13 cellular contexts compared by ENCODE assay signal in the genomic region with DNA sequence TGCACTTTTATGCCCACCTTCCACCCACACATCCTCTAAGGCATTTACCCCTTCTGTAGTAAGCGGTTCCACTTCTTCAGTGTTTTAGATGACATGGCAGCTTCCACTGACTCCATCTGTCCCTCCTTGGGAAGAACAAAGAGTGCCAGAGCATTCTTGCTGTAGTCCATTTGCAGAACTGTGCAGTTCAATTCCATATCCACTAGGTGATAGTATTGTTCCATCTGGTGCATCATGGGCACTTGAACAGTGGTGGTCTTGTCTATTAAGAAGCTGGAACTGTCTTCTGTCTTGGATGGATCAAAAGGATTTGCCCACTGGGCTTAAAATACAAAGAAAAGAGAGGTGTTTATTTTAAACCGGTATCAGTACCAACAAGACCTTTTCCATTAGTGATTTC. TPM values are rescaled to one million over a fixed set of nuclear protein-coding genes. Genes with fewer than 3 reads are reported as not detected.
DNase-seq lines count a peak whose midpoint lies in the region; ATAC-seq and TF ChIP-seq lines count a peak whose summit lies in the region.
"Had no signal": no experiment of that assay in that cellular context is flagged by ENCODE, and none has a peak within 500 bp of the region (broad histone marks: within the 10 kb centered on the region; RNA-seq: fewer than 3 reads in every experiment).

No MANE protein-coding gene starts in this region.

- H3K9ac ChIP-seq in SK-N-SH: no peak overlapping the region
- no peak overlapping the region for H3K9ac ChIP-seq in OCI-LY3 (ENCODE audit: low read length)

- H3K27ac ChIP-seq in SK-N-SH (ENCODE audit: low read depth in 2 of 2, low read length in 1 of 2) (no peak overlapping the region), OCI-LY3 (ENCODE audit: low read length) (no peak overlapping the region), testis (no peak overlapping the region)
- H3K27ac ChIP-seq: transverse colon had no signal

- H3K36me3 Mint-ChIP-seq in natural killer cell treated with Interleukin-12 subunit alpha and Interleukin-12 subunit beta and Interleukin-15 and Interleukin-18, amount 100 ng/mL, for 72 hours: no peaks in the 10 kb centered on the region
- H3K36me3 Mint-ChIP-seq: naive B cell had no signal

- no peak; the same call in 2 of the 3 replicates for ATAC-seq in SK-N-SH treated with all-trans-retinoic acid at 6 μM for 48 hours
- no peak for ATAC-seq in natural killer cell treated with Interleukin-12 subunit alpha and Interleukin-12 subunit beta and Interleukin-15 and Interleukin-18, amount 100 ng/mL, for 72 hours
- ATAC-seq in left lobe of liver: no peak

- H3K36me3 ChIP-seq in SK-N-SH (replicated peaks in 1 of 2; ENCODE audit: control insufficient read depth in 1 of 2, insufficient read depth in 2 of 2, low read length in 1 of 2) (no peaks in the 10 kb centered on the region), OCI-LY3 (replicated peaks; ENCODE audit: low read depth, low read length) (no peaks in the 10 kb centered on the region), testis (ENCODE audit: low read depth, missing control alignments) (no peaks in the 10 kb centered on the region)
- H3K36me3 ChIP-seq: transverse colon had no signal

- no peak overlapping the region for H2AFZ ChIP-seq in SK-N-SH (ENCODE audit: low read depth)
- no peak overlapping the region for H2AFZ ChIP-seq in OCI-LY3 (ENCODE audit: low read depth, low read length)

- 2% methylated on average over 2 of the region's 2 CpGs for WGBS in SK-N-SH (ENCODE audit: low lambda C conversion rate)
- WGBS in testis, 2 donors: 46 to 77% methylated on average over 2 of the region's 2 CpGs

- TF ChIP-seq CTCF in SK-N-SH (IDR thresholded peaks at IDR 0.05) (peak; percentile 39), OCI-LY3 (IDR thresholded peaks at IDR 0.05; ENCODE audit: low read depth, low read length) (peak; percentile 46), epithelial cell of proximal tubule (conservative IDR thresholded peaks at IDR 0.05; ENCODE audit: low read depth, low read length) (peak; percentile 54), testis (IDR thresholded peaks at IDR 0.05) (peak; percentile 21 to 38 (median 34))

- H4K20me1 ChIP-seq in SK-N-SH (ENCODE audit: insufficient read depth) (no peaks in the 10 kb centered on the region), OCI-LY3 (ENCODE audit: insufficient read depth, low read length) (no peaks in the 10 kb centered on the region)

- TF ChIP-seq RAD21 in SK-N-SH (IDR thresholded peaks at IDR 0.05; ENCODE audit: low read length): peak; percentile 49

- no peaks in the 10 kb centered on the region for H3F3A ChIP-seq in SK-N-SH (replicated peaks; ENCODE audit: insufficient read depth)

- no peak for TF ChIP-seq EP300 in SK-N-SH (IDR thresholded peaks at IDR 0.05; ENCODE audit: borderline replicate concordance in 1 of 2, low read depth in 1 of 2, low read length in 1 of 2)

- H3K4me3 Mint-ChIP-seq in natural killer cell treated with Interleukin-12 subunit alpha and Interleukin-12 subunit beta and Interleukin-15 and Interleukin-18, amount 100 ng/mL, for 72 hours: no peak overlapping the region
- H3K4me3 Mint-ChIP-seq: naive B cell had no signal

- peaks cover 0 to 6% of the 10 kb centered on the region in 2 donors for H3K27me3 Mint-ChIP-seq in natural killer cell treated with Interleukin-12 subunit alpha and Interleukin-12 subunit beta and Interleukin-15 and Interleukin-18, amount 100 ng/mL, for 72 hours
- H3K27me3 Mint-ChIP-seq: naive B cell had no signal

- H3K79me2 ChIP-seq in SK-N-SH (ENCODE audit: insufficient read depth) (no peaks in the 10 kb centered on the region), OCI-LY3 (ENCODE audit: low read length) (no peaks in the 10 kb centered on the region)

- CTCF ChIA-PET in SK-N-SH (lab: Yijun Ruan, JAX): interaction anchor here (1.6 kb wide), 1 partner anchor 28 kb away, joined by 3 read pairs; no protein-coding TSS in a partner anchor

- no peaks in the 10 kb centered on the region for H3K4me1 Mint-ChIP-seq in natural killer cell treated with Interleukin-12 subunit alpha and Interleukin-12 subunit beta and Interleukin-15 and Interleukin-18, amount 100 ng/mL, for 72 hours (ENCODE audit: low read depth in 2 of 2)
- H3K4me1 Mint-ChIP-seq: naive B cell had no signal

- no peak for TF ChIP-seq POLR2A in testis (IDR thresholded peaks at IDR 0.05)

- H3K27me3 ChIP-seq in SK-N-SH (ENCODE audit: insufficient read depth): no peaks in the 10 kb centered on the region; the same call in none of the 2 replicates
- H3K27me3 ChIP-seq in OCI-LY3 (ENCODE audit: low read depth, low read length): no peaks in the 10 kb centered on the region
- no peaks in the 10 kb centered on the region for H3K27me3 ChIP-seq in testis
- H3K27me3 ChIP-seq: transverse colon had no signal

- no peak overlapping the region for H3K4me3 ChIP-seq in SK-N-SH (ENCODE audit: low read depth in 2 of 2, low read length in 1 of 2)
- no peak overlapping the region for H3K4me3 ChIP-seq in OCI-LY3 (ENCODE audit: low read length)
- H3K4me3 ChIP-seq in epithelial cell of proximal tubule (ENCODE audit: low read depth, low read length): no peak overlapping the region
- H3K4me3 ChIP-seq in testis: no peak overlapping the region
- H3K4me3 ChIP-seq: transverse colon had no signal

- H3K4me2 ChIP-seq in SK-N-SH: no peak overlapping the region
- no peak overlapping the region for H3K4me2 ChIP-seq in OCI-LY3 (ENCODE audit: low read length)

- no peaks in the 10 kb centered on the region for H3K9me2 ChIP-seq in SK-N-SH

- POLR2A ChIA-PET in SK-N-SH (lab: Yijun Ruan, JAX): no interaction called here

- H3K4me1 ChIP-seq in SK-N-SH (ENCODE audit: control insufficient read depth in 1 of 2, insufficient read depth in 2 of 2, low read depth in 1 of 2, low read length in 1 of 2): no peaks in the 10 kb centered on the region
- H3K4me1 ChIP-seq in OCI-LY3 (ENCODE audit: low read length): peaks cover 8% of the 10 kb centered on the region; the same call in 1 of the 2 replicates
- no peaks in the 10 kb centered on the region for H3K4me1 ChIP-seq in testis
- H3K4me1 ChIP-seq: transverse colon had no signal

- H3K9me3 ChIP-seq in SK-N-SH (no peaks in the 10 kb centered on the region), OCI-LY3 (ENCODE audit: insufficient read depth, low read length) (no peaks in the 10 kb centered on the region), testis (no peaks in the 10 kb centered on the region)
- H3K9me3 ChIP-seq: transverse colon had no signal

- DNase-seq in SK-N-SH (no peak), epithelial cell of proximal tubule (ENCODE audit: low read depth) (no peak), testis (no peak), left lobe of liver (ENCODE audit: low spot score) (no peak), cerebellar cortex (ENCODE audit: low spot score) (no peak)
- no peak for DNase-seq in natural killer cell treated with Interleukin-12 subunit alpha and Interleukin-12 subunit beta and Interleukin-15 and Interleukin-18, amount 100 ng/mL, for 72 hours (ENCODE audit: low spot score)
- DNase-seq: activated CD8-positive, alpha-beta memory T cell treated with anti-CD3 and anti-CD28 coated beads, Interleukin-2, amount 50 U/mL, for 48 hours; anterior cingulate cortex; naive B cell; transverse colon had no signal

- H3K9me3 Mint-ChIP-seq in natural killer cell treated with Interleukin-12 subunit alpha and Interleukin-12 subunit beta and Interleukin-15 and Interleukin-18, amount 100 ng/mL, for 72 hours: no peaks in the 10 kb centered on the region

- H3K27ac Mint-ChIP-seq in natural killer cell treated with Interleukin-12 subunit alpha and Interleukin-12 subunit beta and Interleukin-15 and Interleukin-18, amount 100 ng/mL, for 72 hours: no peak overlapping the region
- H3K27ac Mint-ChIP-seq: naive B cell had no signal

- intact Hi-C loops in testis (cut with DNase I; ENCODE audit: low total_unique reads): no loop called here

TF ChIP-seq in SK-N-SH, 30 proteins besides CTCF, POLR2A, EP300 and RAD21:
- TF ChIP-seq POLR2AphosphoS5 (IDR thresholded peaks at IDR 0.05; ENCODE audit: low read depth, low read length) (no peak), GABPA (IDR thresholded peaks at IDR 0.05; ENCODE audit: low read depth) (no peak), RCOR1 (IDR thresholded peaks at IDR 0.05; ENCODE audit: low read length) (no peak)

TF ChIP-seq in SK-N-SH treated with all-trans-retinoic acid at 6 μM for 48 hours, 23 proteins besides CTCF, POLR2A, EP300 and RAD21 (continues in another document):
- TF ChIP-seq PPARA (CRISPR knock-in tag; IDR thresholded peaks at IDR 0.05; ENCODE audit: borderline replicate concordance): no peak
- TF ChIP-seq CSDC2 (CRISPR knock-in tag; IDR thresholded peaks at IDR 0.05): no peak
- no peak for TF ChIP-seq ZNF8 (CRISPR knock-in tag; IDR thresholded peaks at IDR 0.05)
- TF ChIP-seq RARB (CRISPR knock-in tag; IDR thresholded peaks at IDR 0.05): no peak
- TF ChIP-seq TCF4 (CRISPR knock-in tag; IDR thresholded peaks at IDR 0.05; ENCODE audit: borderline replicate concordance): no peak
- no peak for TF ChIP-seq OSR1 (CRISPR knock-in tag; IDR thresholded peaks at IDR 0.05)
- TF ChIP-seq, protein P1, sequence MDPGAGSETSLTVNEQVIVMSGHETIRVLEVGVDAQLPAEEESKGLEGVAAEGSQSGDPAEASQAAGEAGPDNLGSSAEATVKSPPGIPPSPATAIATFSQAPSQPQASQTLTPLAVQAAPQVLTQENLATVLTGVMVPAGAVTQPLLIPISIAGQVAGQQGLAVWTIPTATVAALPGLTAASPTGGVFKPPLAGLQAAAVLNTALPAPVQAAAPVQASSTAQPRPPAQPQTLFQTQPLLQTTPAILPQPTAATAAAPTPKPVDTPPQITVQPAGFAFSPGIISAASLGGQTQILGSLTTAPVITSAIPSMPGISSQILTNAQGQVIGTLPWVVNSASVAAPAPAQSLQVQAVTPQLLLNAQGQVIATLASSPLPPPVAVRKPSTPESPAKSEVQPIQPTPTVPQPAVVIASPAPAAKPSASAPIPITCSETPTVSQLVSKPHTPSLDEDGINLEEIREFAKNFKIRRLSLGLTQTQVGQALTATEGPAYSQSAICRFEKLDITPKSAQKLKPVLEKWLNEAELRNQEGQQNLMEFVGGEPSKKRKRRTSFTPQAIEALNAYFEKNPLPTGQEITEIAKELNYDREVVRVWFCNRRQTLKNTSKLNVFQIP (CRISPR knock-in tag; IDR thresholded peaks at IDR 0.05; ENCODE audit: borderline replicate concordance, low read depth): no peak
- TF ChIP-seq ZNF565 (CRISPR knock-in tag; conservative IDR thresholded peaks at IDR 0.05; ENCODE audit: low read depth): no peak
- TF ChIP-seq ZNF70 (CRISPR knock-in tag; IDR thresholded peaks at IDR 0.05): no peak
- no peak for TF ChIP-seq ISL1 (CRISPR knock-in tag; IDR thresholded peaks at IDR 0.05)

RNA-seq across cellular contexts. Expression of a gene that starts 3.5 kb away (rescaled TPM):
- not detected in 2 replicates for polyA plus RNA-seq in SK-N-SH (2012; rRNA removed)
- polyA plus RNA-seq in SK-N-SH (2012; cell fraction: cytosol; rRNA removed): not detected in 2 replicates
- not detected in 2 replicates for polyA plus RNA-seq in SK-N-SH (2012; cell fraction: nucleus; rRNA removed)
- not detected in 2 replicates for total RNA-seq in epithelial cell of proximal tubule
- total RNA-seq in testis: not detected
- not detected for polyA plus RNA-seq in testis (ENCODE audit: insufficient read depth, low read depth, low replicate concordance)
- not detected for total RNA-seq in natural killer cell treated with Interleukin-12 subunit alpha and Interleukin-12 subunit beta and Interleukin-15 and Interleukin-18, amount 100 ng/mL, for 72 hours
- 50.8 TPM for total RNA-seq in left lobe of liver
- total RNA-seq: transverse colon had no signal
- polyA plus RNA-seq: AG04450 had no signal

Comparison
In these comparisons a context has a peak if more than half of its experiments do, and no peak if none do; other contexts are left out.
1. RNA of a gene that starts 3.5 kb away (total RNA-seq): 50.8 TPM in left lobe of liver (single experiment); not detected in epithelial cell of proximal tubule, not detected in testis and not detected in natural killer cell treated with Interleukin-12 subunit alpha and Interleukin-12 subunit beta and Interleukin-15 and Interleukin-18, amount 100 ng/mL, for 72 hours; every median in the first group is over 10 times any median in the second.
2. Peak in every context shown above with its lines, with median percentiles within 50 percentile points of each other: CTCF ChIP-seq.